14 cellular contexts compared by ENCODE assay signal in genomic region chr20:61109221-61109805, GRCh38.
A peak's percentile ranks its signal among the peaks of the same experiment; 100 is the strongest.
DNase-seq lines count a peak whose midpoint lies in the region; ATAC-seq and TF ChIP-seq lines count a peak whose summit lies in the region.
"Had no signal": no experiment of that assay in that cellular context is flagged by ENCODE, and none has a peak within 500 bp of the region (broad histone marks: within the 10 kb centered on the region; RNA-seq: fewer than 3 reads in every experiment).

No MANE protein-coding gene starts in this region.

- H3K9me3 Mint-ChIP-seq in WTC11, result peaks cover 18% of the 10 kb centered on the region
- peaks cover 6% of the 10 kb centered on the region for H3K9me3 Mint-ChIP-seq in type B pancreatic cell
- H3K9me3 Mint-ChIP-seq: CD4-positive, alpha-beta T cell; CD8-positive, alpha-beta T cell had no signal

- DNase-seq in WTC11 (ENCODE audit: low spot score) (no peak), mesenteric fat pad (ENCODE audit: low spot score) (peak; percentile 59), type B pancreatic cell (ENCODE audit: extremely low spot score, unreplicated experiment) (no peak), ecto neural progenitor cell (ENCODE audit: low spot score) (no peak)
- DNase-seq in stimulated activated CD4-positive, alpha-beta T cell treated with anti-CD3 and anti-CD28 coated beads, Interleukin-4, amount 100 ng/mL, for 24 hours, result no peak
- DNase-seq: 8988T; ACHN; Caco-2; Calu3; CD4-positive, alpha-beta T cell; CD8-positive, alpha-beta T cell; DMS79 treated with DMSO at 0.1 percent for 48 hours; GF-D8 had no signal

- H3K4me3 Mint-ChIP-seq in WTC11 (no peak overlapping the region), type B pancreatic cell (no peak overlapping the region)
- H3K4me3 Mint-ChIP-seq: B cell; CD4-positive, alpha-beta T cell; CD8-positive, alpha-beta T cell had no signal

- H3K4me1 Mint-ChIP-seq in WTC11 (peaks cover 7% of the 10 kb centered on the region; the same call in 1 of the 2 replicates), type B pancreatic cell (ENCODE audit: unreplicated experiment) (peaks cover 10% of the 10 kb centered on the region)
- H3K4me1 Mint-ChIP-seq: B cell had no signal

- H3K27ac Mint-ChIP-seq in WTC11 (no peak overlapping the region), type B pancreatic cell (no peak overlapping the region)
- H3K27ac Mint-ChIP-seq: B cell; CD4-positive, alpha-beta T cell; CD8-positive, alpha-beta T cell had no signal

- no peak for TF ChIP-seq CTCF in WTC11 (IDR thresholded peaks at IDR 0.05)
- TF ChIP-seq CTCF in type B pancreatic cell (conservative IDR thresholded peaks at IDR 0.05), result no peak

- no peaks in the 10 kb centered on the region for H3K36me3 Mint-ChIP-seq in WTC11
- H3K36me3 Mint-ChIP-seq in type B pancreatic cell, result no peaks in the 10 kb centered on the region
- H3K36me3 Mint-ChIP-seq: CD8-positive, alpha-beta T cell had no signal

- ATAC-seq in WTC11, result no peak
- ATAC-seq: CD8-positive, alpha-beta T cell had no signal

- CTCF ChIA-PET in WTC11 (lab: Charles Lee), result interaction anchor here (1.2 kb wide), 1 partner anchor 12 kb away, joined by 4 read pairs; no protein-coding TSS in a partner anchor

- POLR2A ChIA-PET in WTC11 (lab: Charles Lee), result no interaction called here

- H3K27me3 Mint-ChIP-seq in WTC11 (ENCODE audit: low read depth) (peaks cover 78% of the 10 kb centered on the region), type B pancreatic cell (no peaks in the 10 kb centered on the region)
- H3K27me3 Mint-ChIP-seq: B cell; CD4-positive, alpha-beta T cell had no signal

TF ChIP-seq in WTC11, 78 proteins besides CTCF, POLR2A, EP300 and RAD21:
- TF ChIP-seq, protein P1, sequence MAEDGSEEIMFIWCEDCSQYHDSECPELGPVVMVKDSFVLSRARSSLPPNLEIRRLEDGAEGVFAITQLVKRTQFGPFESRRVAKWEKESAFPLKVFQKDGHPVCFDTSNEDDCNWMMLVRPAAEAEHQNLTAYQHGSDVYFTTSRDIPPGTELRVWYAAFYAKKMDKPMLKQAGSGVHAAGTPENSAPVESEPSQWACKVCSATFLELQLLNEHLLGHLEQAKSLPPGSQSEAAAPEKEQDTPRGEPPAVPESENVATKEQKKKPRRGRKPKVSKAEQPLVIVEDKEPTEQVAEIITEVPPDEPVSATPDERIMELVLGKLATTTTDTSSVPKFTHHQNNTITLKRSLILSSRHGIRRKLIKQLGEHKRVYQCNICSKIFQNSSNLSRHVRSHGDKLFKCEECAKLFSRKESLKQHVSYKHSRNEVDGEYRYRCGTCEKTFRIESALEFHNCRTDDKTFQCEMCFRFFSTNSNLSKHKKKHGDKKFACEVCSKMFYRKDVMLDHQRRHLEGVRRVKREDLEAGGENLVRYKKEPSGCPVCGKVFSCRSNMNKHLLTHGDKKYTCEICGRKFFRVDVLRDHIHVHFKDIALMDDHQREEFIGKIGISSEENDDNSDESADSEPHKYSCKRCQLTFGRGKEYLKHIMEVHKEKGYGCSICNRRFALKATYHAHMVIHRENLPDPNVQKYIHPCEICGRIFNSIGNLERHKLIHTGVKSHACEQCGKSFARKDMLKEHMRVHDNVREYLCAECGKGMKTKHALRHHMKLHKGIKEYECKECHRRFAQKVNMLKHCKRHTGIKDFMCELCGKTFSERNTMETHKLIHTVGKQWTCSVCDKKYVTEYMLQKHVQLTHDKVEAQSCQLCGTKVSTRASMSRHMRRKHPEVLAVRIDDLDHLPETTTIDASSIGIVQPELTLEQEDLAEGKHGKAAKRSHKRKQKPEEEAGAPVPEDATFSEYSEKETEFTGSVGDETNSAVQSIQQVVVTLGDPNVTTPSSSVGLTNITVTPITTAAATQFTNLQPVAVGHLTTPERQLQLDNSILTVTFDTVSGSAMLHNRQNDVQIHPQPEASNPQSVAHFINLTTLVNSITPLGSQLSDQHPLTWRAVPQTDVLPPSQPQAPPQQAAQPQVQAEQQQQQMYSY (CRISPR knock-in tag; IDR thresholded peaks at IDR 0.05), result peak; percentile 66; the same call in 1 of the 2 replicates
- no peak for TF ChIP-seq ZNF416 (CRISPR knock-in tag; IDR thresholded peaks at IDR 0.05)
TF ChIP-seq in WTC11: peak in this region for 1.
